In the genomic region with DNA sequence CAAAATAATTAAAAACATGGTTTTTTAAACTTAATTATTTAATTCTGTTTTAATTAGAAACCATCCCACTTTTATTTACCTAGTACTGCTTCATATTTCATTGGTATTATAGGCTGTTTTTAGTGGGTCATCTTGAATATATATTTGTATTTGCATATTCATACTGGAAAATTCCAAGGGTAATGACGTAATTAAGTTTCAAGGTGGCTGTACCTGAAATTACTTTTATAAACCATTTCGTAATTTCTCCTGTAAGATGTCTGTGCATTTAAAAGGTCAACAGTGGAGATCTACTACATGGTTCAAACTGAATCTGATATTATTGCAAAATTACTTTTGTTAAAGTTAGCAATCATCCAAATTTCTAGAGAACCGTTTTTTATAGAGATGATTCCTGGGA, we compare ENCODE assay signal across 1 cellular context.
TF ChIP-seq lines count a peak whose summit lies in the region.

No MANE protein-coding gene starts in this region.

TF ChIP-seq in HepG2, 621 proteins besides CTCF, POLR2A, EP300 and RAD21:
- TF ChIP-seq, protein P1, sequence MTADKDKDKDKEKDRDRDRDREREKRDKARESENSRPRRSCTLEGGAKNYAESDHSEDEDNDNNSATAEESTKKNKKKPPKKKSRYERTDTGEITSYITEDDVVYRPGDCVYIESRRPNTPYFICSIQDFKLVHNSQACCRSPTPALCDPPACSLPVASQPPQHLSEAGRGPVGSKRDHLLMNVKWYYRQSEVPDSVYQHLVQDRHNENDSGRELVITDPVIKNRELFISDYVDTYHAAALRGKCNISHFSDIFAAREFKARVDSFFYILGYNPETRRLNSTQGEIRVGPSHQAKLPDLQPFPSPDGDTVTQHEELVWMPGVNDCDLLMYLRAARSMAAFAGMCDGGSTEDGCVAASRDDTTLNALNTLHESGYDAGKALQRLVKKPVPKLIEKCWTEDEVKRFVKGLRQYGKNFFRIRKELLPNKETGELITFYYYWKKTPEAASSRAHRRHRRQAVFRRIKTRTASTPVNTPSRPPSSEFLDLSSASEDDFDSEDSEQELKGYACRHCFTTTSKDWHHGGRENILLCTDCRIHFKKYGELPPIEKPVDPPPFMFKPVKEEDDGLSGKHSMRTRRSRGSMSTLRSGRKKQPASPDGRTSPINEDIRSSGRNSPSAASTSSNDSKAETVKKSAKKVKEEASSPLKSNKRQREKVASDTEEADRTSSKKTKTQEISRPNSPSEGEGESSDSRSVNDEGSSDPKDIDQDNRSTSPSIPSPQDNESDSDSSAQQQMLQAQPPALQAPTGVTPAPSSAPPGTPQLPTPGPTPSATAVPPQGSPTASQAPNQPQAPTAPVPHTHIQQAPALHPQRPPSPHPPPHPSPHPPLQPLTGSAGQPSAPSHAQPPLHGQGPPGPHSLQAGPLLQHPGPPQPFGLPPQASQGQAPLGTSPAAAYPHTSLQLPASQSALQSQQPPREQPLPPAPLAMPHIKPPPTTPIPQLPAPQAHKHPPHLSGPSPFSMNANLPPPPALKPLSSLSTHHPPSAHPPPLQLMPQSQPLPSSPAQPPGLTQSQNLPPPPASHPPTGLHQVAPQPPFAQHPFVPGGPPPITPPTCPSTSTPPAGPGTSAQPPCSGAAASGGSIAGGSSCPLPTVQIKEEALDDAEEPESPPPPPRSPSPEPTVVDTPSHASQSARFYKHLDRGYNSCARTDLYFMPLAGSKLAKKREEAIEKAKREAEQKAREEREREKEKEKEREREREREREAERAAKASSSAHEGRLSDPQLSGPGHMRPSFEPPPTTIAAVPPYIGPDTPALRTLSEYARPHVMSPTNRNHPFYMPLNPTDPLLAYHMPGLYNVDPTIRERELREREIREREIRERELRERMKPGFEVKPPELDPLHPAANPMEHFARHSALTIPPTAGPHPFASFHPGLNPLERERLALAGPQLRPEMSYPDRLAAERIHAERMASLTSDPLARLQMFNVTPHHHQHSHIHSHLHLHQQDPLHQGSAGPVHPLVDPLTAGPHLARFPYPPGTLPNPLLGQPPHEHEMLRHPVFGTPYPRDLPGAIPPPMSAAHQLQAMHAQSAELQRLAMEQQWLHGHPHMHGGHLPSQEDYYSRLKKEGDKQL (CRISPR knock-in tag; IDR thresholded peaks at IDR 0.05; ENCODE audit: low read depth), result no peak
- TF ChIP-seq CREB1 (IDR thresholded peaks at IDR 0.05) (0 out of 2 replicates have a peak, but pooled peaks have one; percentile 25), CREB1 (CRISPR knock-in tag; IDR thresholded peaks at IDR 0.05) (no peak), ATF7 (IDR thresholded peaks at IDR 0.05) (peak; percentile 90), ATF7 (CRISPR knock-in tag; IDR thresholded peaks at IDR 0.05) (no peak), HMG20A (CRISPR knock-in tag; IDR thresholded peaks at IDR 0.05; ENCODE audit: borderline replicate concordance) (no peak)
- TF ChIP-seq, protein P2, sequence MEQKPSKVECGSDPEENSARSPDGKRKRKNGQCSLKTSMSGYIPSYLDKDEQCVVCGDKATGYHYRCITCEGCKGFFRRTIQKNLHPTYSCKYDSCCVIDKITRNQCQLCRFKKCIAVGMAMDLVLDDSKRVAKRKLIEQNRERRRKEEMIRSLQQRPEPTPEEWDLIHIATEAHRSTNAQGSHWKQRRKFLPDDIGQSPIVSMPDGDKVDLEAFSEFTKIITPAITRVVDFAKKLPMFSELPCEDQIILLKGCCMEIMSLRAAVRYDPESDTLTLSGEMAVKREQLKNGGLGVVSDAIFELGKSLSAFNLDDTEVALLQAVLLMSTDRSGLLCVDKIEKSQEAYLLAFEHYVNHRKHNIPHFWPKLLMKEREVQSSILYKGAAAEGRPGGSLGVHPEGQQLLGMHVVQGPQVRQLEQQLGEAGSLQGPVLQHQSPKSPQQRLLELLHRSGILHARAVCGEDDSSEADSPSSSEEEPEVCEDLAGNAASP (CRISPR knock-in tag; IDR thresholded peaks at IDR 0.05; ENCODE audit: borderline replicate concordance), result no peak
